1 cellular context compared by ENCODE assay signal in the genomic region with DNA sequence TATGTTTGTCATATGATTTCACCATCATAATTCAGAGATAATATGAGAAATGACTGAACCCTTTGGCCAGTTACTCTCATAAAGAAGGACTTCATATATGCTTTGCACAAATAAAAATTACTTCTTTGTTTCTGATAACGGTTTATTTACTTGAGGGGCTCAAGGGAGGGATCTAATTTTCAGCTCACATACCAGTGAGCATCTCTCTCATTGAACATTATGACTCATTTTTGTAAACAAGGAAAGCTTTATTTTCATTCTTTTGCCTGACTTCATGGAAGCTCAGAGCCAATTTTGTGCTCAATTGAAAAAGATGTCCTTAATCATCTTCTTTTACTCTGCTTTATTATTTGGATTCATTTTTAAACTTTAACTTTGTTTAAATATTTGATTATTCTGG.
TF ChIP-seq lines count a peak whose summit lies in the region.

No MANE protein-coding gene starts in this region.

TF ChIP-seq in endothelial cell of umbilical vein, 7 proteins besides CTCF, POLR2A, EP300 and RAD21 (continued from another document):
- peak; percentile 25 for TF ChIP-seq FOS (IDR thresholded peaks at IDR 0.05; ENCODE audit: borderline replicate concordance, insufficient read depth, low read length)
- no peak for TF ChIP-seq JUN (IDR thresholded peaks at IDR 0.05; ENCODE audit: borderline replicate concordance, insufficient read depth, insufficient read length, low read depth)
